Comparison of ENCODE assay signal across 36 cellular contexts in genomic region chrX:97763391-97763790, GRCh38.
"Had no signal": no experiment of that assay in that cellular context is flagged by ENCODE, and none has a peak within 500 bp of the region (broad histone marks: within the 10 kb centered on the region; RNA-seq: fewer than 3 reads in every experiment).

No MANE protein-coding gene starts in this region.

- H3K4me1 Mint-ChIP-seq: activated CD4-positive, alpha-beta T cell treated with anti-CD3 and anti-CD28 coated beads for 36 hours; activated CD4-positive, alpha-beta T cell treated with anti-CD3 and anti-CD28 coated beads, Interleukin-2, amount 10 ng/mL, durations not matched to agents 7 days and 5 days; activated naive CD4-positive, alpha-beta T cell treated with anti-CD3 and anti-CD28 coated beads, Interleukin-2, amount 50 U/mL, for 24 hours; activated naive CD8-positive, alpha-beta T cell treated with anti-CD3 and anti-CD28 coated beads, Interleukin-2, amount 10 ng/mL, durations not matched to agents 7 days and 5 days had no signal

- H3K4me3 ChIP-seq: body of pancreas, breast epithelium, Peyer's patch, SJSA1 had no signal

- H3K9me3 ChIP-seq: body of pancreas, breast epithelium, Peyer's patch, SJSA1 had no signal

- H3K27me3 ChIP-seq: body of pancreas, Peyer's patch, SJSA1 had no signal

- H3K4me1 ChIP-seq: body of pancreas, breast epithelium, Peyer's patch, SJSA1 had no signal

- H3K27ac Mint-ChIP-seq: activated CD4-positive, alpha-beta T cell treated with anti-CD3 and anti-CD28 coated beads for 36 hours; activated CD4-positive, alpha-beta T cell treated with anti-CD3 and anti-CD28 coated beads, Interleukin-2, amount 10 ng/mL, durations not matched to agents 7 days and 5 days; activated CD8-positive, alpha-beta T cell treated with anti-CD3 and anti-CD28 coated beads, Interleukin-2, amount 10 ng/mL, durations not matched to agents 7 days and 5 days; activated naive CD4-positive, alpha-beta T cell treated with anti-CD3 and anti-CD28 coated beads, Interleukin-2, amount 50 U/mL, for 24 hours; activated naive CD8-positive, alpha-beta T cell treated with anti-CD3 and anti-CD28 coated beads, Interleukin-2, amount 10 ng/mL, durations not matched to agents 7 days and 5 days; activated T-cell treated with anti-CD3 and anti-CD28 coated beads, Interleukin-2, amount 50 U/mL, for 24 hours; activated T-helper 2 cell treated with anti-CD3 and anti-CD28 coated beads, Interferon-gamma antibody, Interleukin-2, Interleukin-4, amounts not matched to agents 10 μg/mL and 5 μg/mL and 100 μg/mL, durations not matched to agents 14 hours and 24 hours and 36 hours had no signal

- H3K9me3 Mint-ChIP-seq: activated CD4-positive, alpha-beta T cell treated with anti-CD3 and anti-CD28 coated beads, Interleukin-2, amount 10 ng/mL, durations not matched to agents 7 days and 5 days; activated naive CD4-positive, alpha-beta T cell treated with anti-CD3 and anti-CD28 coated beads, Interleukin-2, amount 50 U/mL, for 24 hours; activated naive CD8-positive, alpha-beta T cell treated with anti-CD3 and anti-CD28 coated beads, Interleukin-2, amount 10 ng/mL, durations not matched to agents 7 days and 5 days; activated T-cell treated with anti-CD3 and anti-CD28 coated beads, Interleukin-2, amount 50 U/mL, for 24 hours; activated T-helper 2 cell treated with anti-CD3 and anti-CD28 coated beads, Interferon-gamma antibody, Interleukin-2, Interleukin-4, amounts not matched to agents 10 μg/mL and 5 μg/mL and 100 μg/mL, durations not matched to agents 14 hours and 24 hours and 36 hours had no signal

- H3K27me3 Mint-ChIP-seq: activated CD4-positive, alpha-beta T cell treated with anti-CD3 and anti-CD28 coated beads for 36 hours; activated CD4-positive, alpha-beta T cell treated with anti-CD3 and anti-CD28 coated beads, Interleukin-2, amount 10 ng/mL, durations not matched to agents 7 days and 5 days; activated naive CD4-positive, alpha-beta T cell treated with anti-CD3 and anti-CD28 coated beads, Interleukin-2, amount 50 U/mL, for 24 hours had no signal

- ATAC-seq: activated CD4-positive, alpha-beta T cell treated with anti-CD3 and anti-CD28 coated beads for 36 hours; activated CD8-positive, alpha-beta T cell treated with anti-CD3 and anti-CD28 coated beads, Interleukin-2, amount 10 ng/mL, durations not matched to agents 7 days and 5 days; body of pancreas; PC-3; SK-N-SH treated with all-trans-retinoic acid at 6 μM for 48 hours had no signal

- DNase-seq: activated CD4-positive, alpha-beta T cell treated with anti-CD3 and anti-CD28 coated beads for 36 hours; activated CD4-positive, alpha-beta T cell treated with anti-CD3 and anti-CD28 coated beads, Interleukin-2, amount 10 ng/mL, durations not matched to agents 7 days and 5 days; activated CD4-positive, alpha-beta T cell treated with anti-CD3 and anti-CD28 coated beads, Interleukin-2, amount 50 U/mL, for 48 hours; activated CD8-positive, alpha-beta T cell treated with anti-CD3 and anti-CD28 coated beads, Interleukin-2, amount 10 ng/mL, durations not matched to agents 7 days and 5 days; activated gamma-delta T cell; activated naive CD4-positive, alpha-beta T cell treated with Interleukin-2 at 50 U/mL for 16 hours; activated naive CD8-positive, alpha-beta T cell treated with anti-CD3 and anti-CD28 coated beads, Interleukin-2, amount 10 ng/mL, durations not matched to agents 7 days and 5 days; activated T-cell treated with anti-CD3 and anti-CD28 coated beads, Interleukin-2, amount 50 U/mL, for 24 hours; body of pancreas; Kasumi-1; MM.1S; NCI-H1092 treated with DMSO at 0.1 percent for 48 hours; NCI-H1417; NCI-H146; NCI-H187; NCI-H2029 treated with DMSO at 0.1 percent for 48 hours; NCI-H2107; NCI-H2171 treated with DMSO at 0.1 percent for 48 hours; NCI-H2227 treated with DMSO at 0.1 percent for 48 hours; NCI-H446; NCI-H510A treated with DMSO at 0.1 percent for 48 hours; NCI-H69; NCI-H82; PC-3; Peyer's patch; RPMI8226; SHP77 treated with DMSO at 0.1 percent for 48 hours; T-helper 1 cell; T-helper 2 cell; T1000; WERI-Rb-1 had no signal

- H3K27ac ChIP-seq: body of pancreas, breast epithelium, Peyer's patch, SJSA1, WERI-Rb-1 had no signal

- H3K36me3 ChIP-seq: breast epithelium, Peyer's patch, SJSA1, WERI-Rb-1 had no signal

- H3K36me3 Mint-ChIP-seq: activated naive CD4-positive, alpha-beta T cell treated with anti-CD3 and anti-CD28 coated beads, Interleukin-2, amount 50 U/mL, for 24 hours; activated naive CD8-positive, alpha-beta T cell treated with anti-CD3 and anti-CD28 coated beads, Interleukin-2, amount 10 ng/mL, durations not matched to agents 7 days and 5 days had no signal

- H3K4me3 Mint-ChIP-seq: activated CD4-positive, alpha-beta T cell treated with anti-CD3 and anti-CD28 coated beads for 36 hours; activated CD4-positive, alpha-beta T cell treated with anti-CD3 and anti-CD28 coated beads, Interleukin-2, amount 10 ng/mL, durations not matched to agents 7 days and 5 days; activated CD8-positive, alpha-beta T cell treated with anti-CD3 and anti-CD28 coated beads, Interleukin-2, amount 10 ng/mL, durations not matched to agents 7 days and 5 days; activated naive CD4-positive, alpha-beta T cell treated with anti-CD3 and anti-CD28 coated beads, Interleukin-2, amount 50 U/mL, for 24 hours; activated naive CD8-positive, alpha-beta T cell treated with anti-CD3 and anti-CD28 coated beads, Interleukin-2, amount 10 ng/mL, durations not matched to agents 7 days and 5 days; activated T-cell treated with anti-CD3 and anti-CD28 coated beads, Interleukin-2, amount 50 U/mL, for 24 hours had no signal
